Comparison of ENCODE assay signal across 2 cellular contexts in genomic region chr4:165378398-165378762, GRCh38.
TF ChIP-seq lines count a peak whose summit lies in the region.

No MANE protein-coding gene starts in this region.

TF ChIP-seq in IMR-90, 13 proteins besides CTCF, POLR2A, EP300 and RAD21:
- TF ChIP-seq MXI1 (IDR thresholded peaks at IDR 0.05; ENCODE audit: borderline replicate concordance, low read depth, low read length) (no peak), RFX5 (IDR thresholded peaks at IDR 0.05; ENCODE audit: low read depth, low read length) (no peak), CHD1 (IDR thresholded peaks at IDR 0.05; ENCODE audit: low read depth, low read length) (no peak), MAZ (IDR thresholded peaks at IDR 0.05; ENCODE audit: borderline replicate concordance, low read depth, low read length) (no peak), BHLHE40 (IDR thresholded peaks at IDR 0.05; ENCODE audit: low read depth, low read length) (no peak), SMC3 (IDR thresholded peaks at IDR 0.05; ENCODE audit: low read depth, low read length) (no peak), CEBPB (IDR thresholded peaks at IDR 0.05; ENCODE audit: low read depth, low read length) (no peak), NFE2L2 (IDR thresholded peaks at IDR 0.05; ENCODE audit: low read depth, low read length) (no peak), RCOR1 (IDR thresholded peaks at IDR 0.05; ENCODE audit: insufficient replicate concordance, low read length) (no peak), FOS (IDR thresholded peaks at IDR 0.05; ENCODE audit: low read depth, low read length) (no peak), ELK1 (IDR thresholded peaks at IDR 0.05; ENCODE audit: borderline replicate concordance, low read depth, low read length) (no peak), MAFK (IDR thresholded peaks at IDR 0.05; ENCODE audit: low read depth, low read length) (no peak)
- TF ChIP-seq, protein P1, sequence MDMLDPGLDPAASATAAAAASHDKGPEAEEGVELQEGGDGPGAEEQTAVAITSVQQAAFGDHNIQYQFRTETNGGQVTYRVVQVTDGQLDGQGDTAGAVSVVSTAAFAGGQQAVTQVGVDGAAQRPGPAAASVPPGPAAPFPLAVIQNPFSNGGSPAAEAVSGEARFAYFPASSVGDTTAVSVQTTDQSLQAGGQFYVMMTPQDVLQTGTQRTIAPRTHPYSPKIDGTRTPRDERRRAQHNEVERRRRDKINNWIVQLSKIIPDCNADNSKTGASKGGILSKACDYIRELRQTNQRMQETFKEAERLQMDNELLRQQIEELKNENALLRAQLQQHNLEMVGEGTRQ (IDR thresholded peaks at IDR 0.05; ENCODE audit: low read depth, low read length), result no peak

TF ChIP-seq in neural cell, 6 proteins besides CTCF, POLR2A, EP300 and RAD21:
- TF ChIP-seq POLR2AphosphoS5 (IDR thresholded peaks at IDR 0.05) (no peak), SMC3 (conservative IDR thresholded peaks at IDR 0.05; ENCODE audit: poor library complexity) (no peak), TAF1 (IDR thresholded peaks at IDR 0.05; ENCODE audit: low read depth) (no peak), EZH2 (IDR thresholded peaks at IDR 0.05; ENCODE audit: borderline replicate concordance, insufficient read depth, low read length, poor library complexity, severe bottlenecking) (no peak), MXI1 (conservative IDR thresholded peaks at IDR 0.05; ENCODE audit: poor library complexity, severe bottlenecking) (no peak)
- TF ChIP-seq, protein P2, sequence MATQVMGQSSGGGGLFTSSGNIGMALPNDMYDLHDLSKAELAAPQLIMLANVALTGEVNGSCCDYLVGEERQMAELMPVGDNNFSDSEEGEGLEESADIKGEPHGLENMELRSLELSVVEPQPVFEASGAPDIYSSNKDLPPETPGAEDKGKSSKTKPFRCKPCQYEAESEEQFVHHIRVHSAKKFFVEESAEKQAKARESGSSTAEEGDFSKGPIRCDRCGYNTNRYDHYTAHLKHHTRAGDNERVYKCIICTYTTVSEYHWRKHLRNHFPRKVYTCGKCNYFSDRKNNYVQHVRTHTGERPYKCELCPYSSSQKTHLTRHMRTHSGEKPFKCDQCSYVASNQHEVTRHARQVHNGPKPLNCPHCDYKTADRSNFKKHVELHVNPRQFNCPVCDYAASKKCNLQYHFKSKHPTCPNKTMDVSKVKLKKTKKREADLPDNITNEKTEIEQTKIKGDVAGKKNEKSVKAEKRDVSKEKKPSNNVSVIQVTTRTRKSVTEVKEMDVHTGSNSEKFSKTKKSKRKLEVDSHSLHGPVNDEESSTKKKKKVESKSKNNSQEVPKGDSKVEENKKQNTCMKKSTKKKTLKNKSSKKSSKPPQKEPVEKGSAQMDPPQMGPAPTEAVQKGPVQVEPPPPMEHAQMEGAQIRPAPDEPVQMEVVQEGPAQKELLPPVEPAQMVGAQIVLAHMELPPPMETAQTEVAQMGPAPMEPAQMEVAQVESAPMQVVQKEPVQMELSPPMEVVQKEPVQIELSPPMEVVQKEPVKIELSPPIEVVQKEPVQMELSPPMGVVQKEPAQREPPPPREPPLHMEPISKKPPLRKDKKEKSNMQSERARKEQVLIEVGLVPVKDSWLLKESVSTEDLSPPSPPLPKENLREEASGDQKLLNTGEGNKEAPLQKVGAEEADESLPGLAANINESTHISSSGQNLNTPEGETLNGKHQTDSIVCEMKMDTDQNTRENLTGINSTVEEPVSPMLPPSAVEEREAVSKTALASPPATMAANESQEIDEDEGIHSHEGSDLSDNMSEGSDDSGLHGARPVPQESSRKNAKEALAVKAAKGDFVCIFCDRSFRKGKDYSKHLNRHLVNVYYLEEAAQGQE (IDR thresholded peaks at IDR 0.05; ENCODE audit: borderline replicate concordance), result no peak
